ENCODE assay signal across 25 cellular contexts in genomic region chr5:174642816-174643405, GRCh38.
"Had no signal": no experiment of that assay in that cellular context is flagged by ENCODE, and none has a peak within 500 bp of the region (broad histone marks: within the 10 kb centered on the region; RNA-seq: fewer than 3 reads in every experiment).

No MANE protein-coding gene starts in this region.

- H3K4me1 ChIP-seq: foreskin keratinocyte, left lung, prostate gland, spleen had no signal

- ATAC-seq: activated CD8-positive, alpha-beta memory T cell treated with anti-CD3 and anti-CD28 coated beads, Interleukin-2, amount 10 ng/mL, durations not matched to agents 7 days and 5 days; activated CD8-positive, alpha-beta T cell treated with anti-CD3 and anti-CD28 coated beads for 36 hours; foreskin keratinocyte; left lung; natural killer cell treated with Interleukin-12 subunit alpha and Interleukin-12 subunit beta and Interleukin-15 and Interleukin-18, amount 100 ng/mL, for 72 hours had no signal

- H3K27me3 Mint-ChIP-seq: activated CD4-positive, alpha-beta T cell treated with anti-CD3 and anti-CD28 coated beads, Interleukin-2, amount 10 ng/mL, durations not matched to agents 7 days and 5 days; activated CD8-positive, alpha-beta memory T cell treated with anti-CD3 and anti-CD28 coated beads, Interleukin-2, amount 10 ng/mL, durations not matched to agents 7 days and 5 days; activated naive CD4-positive, alpha-beta T cell treated with anti-CD3 and anti-CD28 coated beads, Interleukin-2, amount 50 U/mL, for 24 hours had no signal

- H3K9me3 ChIP-seq: prostate gland had no signal

- H3K4me1 Mint-ChIP-seq: activated CD4-positive, alpha-beta T cell treated with anti-CD3 and anti-CD28 coated beads, Interleukin-2, amount 10 ng/mL, durations not matched to agents 7 days and 5 days; activated CD8-positive, alpha-beta memory T cell treated with anti-CD3 and anti-CD28 coated beads, Interleukin-2, amount 10 ng/mL, durations not matched to agents 7 days and 5 days; activated naive CD4-positive, alpha-beta T cell treated with anti-CD3 and anti-CD28 coated beads, Interleukin-2, amount 50 U/mL, for 24 hours; brain; immature natural killer cell had no signal

- H3K36me3 ChIP-seq: left lung, ovary, prostate gland, spleen, thoracic aorta, WERI-Rb-1 had no signal

- H3K4me3 Mint-ChIP-seq: activated CD4-positive, alpha-beta T cell treated with anti-CD3 and anti-CD28 coated beads, Interleukin-2, amount 10 ng/mL, durations not matched to agents 7 days and 5 days; activated CD8-positive, alpha-beta memory T cell treated with anti-CD3 and anti-CD28 coated beads, Interleukin-2, amount 10 ng/mL, durations not matched to agents 7 days and 5 days; activated CD8-positive, alpha-beta T cell treated with anti-CD3 and anti-CD28 coated beads for 36 hours; activated naive CD4-positive, alpha-beta T cell treated with anti-CD3 and anti-CD28 coated beads, Interleukin-2, amount 50 U/mL, for 24 hours; activated T-helper 1 cell treated with anti-CD3 and anti-CD28 coated beads, Interleukin-12 subunit alpha, Interleukin-12 subunit beta, Interleukin-2, Interleukin-4 antibody, amounts not matched to agents 30 ng/mL and 10 ng/mL and 1 ng/mL, durations not matched to agents 14 hours and 24 hours and 36 hours; immature natural killer cell; natural killer cell treated with Interleukin-12 subunit alpha and Interleukin-12 subunit beta and Interleukin-15 and Interleukin-18, amount 100 ng/mL, for 72 hours; T-helper 2 cell treated with Interferon-gamma antibody and Interleukin-4, amounts not matched to agents 5 μg/mL and 100 μg/mL, for 36 hours had no signal

- H3K27ac ChIP-seq: foreskin keratinocyte, left lung, ovary, prostate gland, spleen, thoracic aorta, WERI-Rb-1 had no signal

- H3K9me3 Mint-ChIP-seq: activated CD8-positive, alpha-beta T cell treated with anti-CD3 and anti-CD28 coated beads for 36 hours; T-helper 2 cell treated with Interferon-gamma antibody and Interleukin-4, amounts not matched to agents 5 μg/mL and 100 μg/mL, for 36 hours had no signal

- H3K4me3 ChIP-seq: left lung, ovary, prostate gland, spleen, thoracic aorta had no signal

- DNase-seq: activated CD4-positive, alpha-beta T cell treated with anti-CD3 and anti-CD28 coated beads, Interleukin-2, amount 10 ng/mL, durations not matched to agents 7 days and 5 days; activated CD4-positive, CD25-positive, alpha-beta regulatory T cell treated with anti-CD3 and anti-CD28 coated beads, Interleukin-2, amount 50 U/mL, for 72 hours; activated CD8-positive, alpha-beta memory T cell treated with anti-CD3 and anti-CD28 coated beads, Interleukin-2, amount 10 ng/mL, durations not matched to agents 7 days and 5 days; activated CD8-positive, alpha-beta T cell treated with anti-CD3 and anti-CD28 coated beads for 36 hours; activated gamma-delta T cell; activated T-cell treated with anti-CD3 and anti-CD28 coated beads for 4 hours; aorta; caudate nucleus; dermis blood vessel endothelial cell; effector CD8-positive, alpha-beta T cell; immature natural killer cell; left lung; ovary; spleen; stimulated activated CD4-positive, alpha-beta T cell treated with anti-CD3 and anti-CD28 coated beads, Interleukin-4, amount 100 ng/mL, for 1 hour; stimulated activated naive CD4-positive, alpha-beta T cell treated with Interleukin-2 at 50 U/mL for 16 hours; WERI-Rb-1 had no signal

- H3K27me3 ChIP-seq: foreskin keratinocyte, left lung, ovary, spleen had no signal

- H3K27ac Mint-ChIP-seq: activated CD4-positive, alpha-beta T cell treated with anti-CD3 and anti-CD28 coated beads, Interleukin-2, amount 10 ng/mL, durations not matched to agents 7 days and 5 days; activated CD8-positive, alpha-beta memory T cell treated with anti-CD3 and anti-CD28 coated beads, Interleukin-2, amount 10 ng/mL, durations not matched to agents 7 days and 5 days; activated CD8-positive, alpha-beta T cell treated with anti-CD3 and anti-CD28 coated beads for 36 hours; activated naive CD4-positive, alpha-beta T cell treated with anti-CD3 and anti-CD28 coated beads, Interleukin-2, amount 50 U/mL, for 24 hours; activated T-helper 1 cell treated with anti-CD3 and anti-CD28 coated beads, Interleukin-12 subunit alpha, Interleukin-12 subunit beta, Interleukin-2, Interleukin-4 antibody, amounts not matched to agents 30 ng/mL and 10 ng/mL and 1 ng/mL, durations not matched to agents 14 hours and 24 hours and 36 hours; brain; immature natural killer cell; natural killer cell treated with Interleukin-12 subunit alpha and Interleukin-12 subunit beta and Interleukin-15 and Interleukin-18, amount 100 ng/mL, for 72 hours; T-helper 2 cell treated with Interferon-gamma antibody and Interleukin-4, amounts not matched to agents 5 μg/mL and 100 μg/mL, for 36 hours had no signal

- H3K36me3 Mint-ChIP-seq: activated CD8-positive, alpha-beta memory T cell treated with anti-CD3 and anti-CD28 coated beads, Interleukin-2, amount 10 ng/mL, durations not matched to agents 7 days and 5 days; activated naive CD4-positive, alpha-beta T cell treated with anti-CD3 and anti-CD28 coated beads, Interleukin-2, amount 50 U/mL, for 24 hours; brain; immature natural killer cell; natural killer cell treated with Interleukin-12 subunit alpha and Interleukin-12 subunit beta and Interleukin-15 and Interleukin-18, amount 100 ng/mL, for 72 hours had no signal
